In the genomic region with DNA sequence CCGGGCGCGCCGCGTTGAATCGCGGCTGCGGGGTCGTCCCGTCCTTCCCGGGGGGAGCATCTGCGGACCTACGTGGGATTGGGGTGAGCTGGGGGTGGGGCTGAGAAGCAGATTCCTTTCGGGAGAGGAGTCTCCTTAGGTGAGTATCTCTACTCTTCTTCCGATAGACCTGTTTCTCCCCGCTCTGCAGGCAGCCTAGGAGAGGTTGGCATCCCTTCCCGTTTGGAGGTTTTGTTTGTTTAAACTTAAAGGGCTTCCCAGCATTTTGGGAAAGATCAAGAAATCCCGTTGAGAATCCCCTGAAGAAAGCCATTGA, we compare ENCODE assay signal across 8 cellular contexts.
A peak's percentile ranks its signal among the peaks of the same experiment; 100 is the strongest.
DNase-seq lines count a peak whose midpoint lies in the region; ATAC-seq and TF ChIP-seq lines count a peak whose summit lies in the region.

No MANE protein-coding gene starts in this region.

- ATAC-seq in HG03460 (IDR thresholded peaks at IDR 0.05; ENCODE audit: unreplicated experiment) (no peak), HG02870 (IDR thresholded peaks at IDR 0.05; ENCODE audit: unreplicated experiment) (no peak)

- H3K4me1 ChIP-seq in HUES48 (ENCODE audit: control insufficient read depth, insufficient read depth, low read length) (no peaks in the 10 kb centered on the region; the same call in 1 of the 2 replicates), muscle layer of duodenum (ENCODE audit: control insufficient read depth in 1 of 2, insufficient read depth in 2 of 2, low read length in 2 of 2) (peaks cover 5 to 14% of the 10 kb centered on the region in 2 donors)

- peak overlapping the region; percentile 73 for H3K9ac ChIP-seq in HUES48 (ENCODE audit: low read depth, low read length)

- TF ChIP-seq CTCF in AG09309 (IDR thresholded peaks at IDR 0.05; ENCODE audit: control insufficient read depth, insufficient read depth, low read depth, low read length, missing control alignments), result no peak
- TF ChIP-seq CTCF in choroid plexus epithelial cell (conservative IDR thresholded peaks at IDR 0.05; ENCODE audit: low read depth, low read length), result no peak

- DNase-seq in AG09309 (ENCODE audit: low read depth) (no peak), choroid plexus epithelial cell (ENCODE audit: low read depth) (no peak), NCI-H128 (lab: John Stamatoyannopoulos, UW; ENCODE audit: unreplicated experiment) (no peak), NCI-H2029 treated with DMSO at 0.1 percent for 48 hours (lab: John Stamatoyannopoulos, UW) (no peak)

- no peaks in the 10 kb centered on the region for H3K27me3 ChIP-seq in HUES48 (ENCODE audit: control insufficient read depth, insufficient read depth, low read length)
- H3K27me3 ChIP-seq in muscle layer of duodenum (ENCODE audit: low read depth, low read length), result no peaks in the 10 kb centered on the region

- peak overlapping the region; percentile 96 for H3K4me3 ChIP-seq in AG09309 (ENCODE audit: control insufficient read depth, low read depth, low read length)
- peak overlapping the region; percentile 96 for H3K4me3 ChIP-seq in HUES48 (ENCODE audit: low read depth, low read length)
- H3K4me3 ChIP-seq in choroid plexus epithelial cell (ENCODE audit: low read depth, low read length), result peak overlapping the region; percentile 97
- peak overlapping the region; percentile 82 to 99 for H3K4me3 ChIP-seq in muscle layer of duodenum (ENCODE audit: low read depth in 1 of 2, low read length in 2 of 2)

- H3K36me3 ChIP-seq in HUES48 (ENCODE audit: control insufficient read depth, insufficient read depth, low read length) (peaks cover 47% of the 10 kb centered on the region), muscle layer of duodenum (ENCODE audit: control insufficient read depth in 1 of 2, insufficient read depth in 2 of 2, low read length in 2 of 2) (peaks cover 0 to 3% of the 10 kb centered on the region in 2 donors)

- H3K9me3 ChIP-seq in HUES48 (ENCODE audit: control insufficient read depth, insufficient read depth, low read length) (no peaks in the 10 kb centered on the region), muscle layer of duodenum (ENCODE audit: control insufficient read depth in 1 of 2, low read length in 2 of 2) (no peaks in the 10 kb centered on the region)

- H3K27ac ChIP-seq in HUES48 (ENCODE audit: low read depth, low read length), result peak overlapping the region; percentile 97
- peak overlapping the region; percentile 74 for H3K27ac ChIP-seq in muscle layer of duodenum (ENCODE audit: low read length)
